Comparison of ENCODE assay signal across 23 cellular contexts in genomic region chr17:75594499-75595283, GRCh38. TPM values are rescaled to one million over a fixed set of nuclear protein-coding genes. Genes with fewer than 3 reads are reported as not detected.
DNase-seq lines count a peak whose midpoint lies in the region; ATAC-seq, FAIRE-seq and TF ChIP-seq lines count a peak whose summit lies in the region.
"Had no signal": no experiment of that assay in that cellular context is flagged by ENCODE, and none has a peak within 500 bp of the region (broad histone marks: within the 10 kb centered on the region; RNA-seq: fewer than 3 reads in every experiment).

No MANE protein-coding gene starts in this region.

- BruUV-seq in K562 (replicated peaks; lab: Mats Ljungman, UMichigan): no TSS peak

- TF ChIP-seq POLR2A in K562 (conservative IDR thresholded peaks at IDR 0.05): no peak

- in situ Hi-C loops in K562 (cut with MboI): no loop called here

- no peak overlapping the region for H2AFZ ChIP-seq in K562 (ENCODE audit: low read depth, low read length)

- no peaks in the 10 kb centered on the region for H3K9me1 ChIP-seq in K562 (ENCODE audit: control insufficient read depth, insufficient read depth, low read length)

- no peaks in the 10 kb centered on the region for H3K36me3 Mint-ChIP-seq in CD4-positive, alpha-beta T cell (ENCODE audit: low read depth)

- H3K9me3 ChIP-seq in K562 (replicated peaks; ENCODE audit: control insufficient read depth, insufficient read depth, low read depth, low read length): no peaks in the 10 kb centered on the region
- no peaks in the 10 kb centered on the region for H3K9me3 ChIP-seq in CD4-positive, alpha-beta T cell (ENCODE audit: control insufficient read depth, low read length)
- H3K9me3 ChIP-seq: adrenal gland, breast epithelium, transverse colon had no signal

- no peak for TF ChIP-seq EP300 in K562 (IDR thresholded peaks at IDR 0.05; ENCODE audit: low read length)

- no peak for TF ChIP-seq RAD21 in K562 (CRISPR knock-in tag; conservative IDR thresholded peaks at IDR 0.05 in 1 of 2, IDR thresholded peaks at IDR 0.05 in 1 of 2)

- no peaks in the 10 kb centered on the region for H3K36me3 ChIP-seq in K562 (ENCODE audit: control insufficient read depth, insufficient read depth, low read length)
- H3K36me3 ChIP-seq: adrenal gland, breast epithelium, transverse colon had no signal

- H3K79me2 ChIP-seq in K562 (ENCODE audit: control insufficient read depth, insufficient read depth, low read length): no peaks in the 10 kb centered on the region

- no peak for FAIRE-seq in K562 (lab: Jason Lieb, UNC)
- FAIRE-seq: endothelial cell of umbilical vein had no signal

- intact Hi-C loops in K562 (cut with micrococcal nuclease) (no loop called here), sciatic nerve (cut with DNase I) (no loop called here)
- intact Hi-C loops in CD4-positive, alpha-beta T cell (cut with DNase I, micrococcal nuclease): no loop called here

- H3K4me3 Mint-ChIP-seq in CD4-positive, alpha-beta T cell: no peak overlapping the region
- H3K4me3 Mint-ChIP-seq: stimulated activated naive CD8-positive, alpha-beta T cell treated with anti-CD3 and anti-CD28 coated beads, Interleukin-15, Interleukin-2, amounts not matched to agents 100 ng/mL and 50 ng/mL, for 24 hours had no signal

- 32% methylated on average over 23 of the region's 28 CpGs for WGBS in K562 (ENCODE audit: insufficient coverage, low coverage, missing lambda C conversion rate)

- CTCF ChIA-PET in K562 (lab: Yijun Ruan, JAX; ENCODE audit: low intra/inter-chr PET ratio): no interaction called here
- CTCF ChIA-PET in CD4-positive, alpha-beta T cell (lab: Charles Lee): no interaction called here

- ATAC-seq in K562 (no peak), sciatic nerve (no peak), HG03139 (IDR thresholded peaks at IDR 0.05; ENCODE audit: unreplicated experiment) (no peak), GM18498 (IDR thresholded peaks at IDR 0.05; ENCODE audit: unreplicated experiment) (no peak)
- no peak for ATAC-seq in CD4-positive, alpha-beta T cell (ENCODE audit: poor library complexity)

- no peak overlapping the region for H3K9ac ChIP-seq in K562 (ENCODE audit: insufficient read depth in 1 of 2, low read depth in 2 of 2, low read length in 2 of 2)

- H3K4me1 ChIP-seq in K562 (replicated peaks in 1 of 2; ENCODE audit: control insufficient read depth in 2 of 2, insufficient read depth in 2 of 2, low read length in 2 of 2): peaks cover 2 to 31% of the 10 kb centered on the region in 2 experiments; a peak in 2 of 5 replicates
- H3K4me1 ChIP-seq: breast epithelium had no signal

- no peaks in the 10 kb centered on the region for H4K20me1 ChIP-seq in K562 (replicated peaks; ENCODE audit: control insufficient read depth, insufficient read depth, low read length)

- no peaks in the 10 kb centered on the region for H3K9me3 Mint-ChIP-seq in CD4-positive, alpha-beta T cell
- H3K9me3 Mint-ChIP-seq: stimulated activated naive CD8-positive, alpha-beta T cell treated with anti-CD3 and anti-CD28 coated beads, Interleukin-15, Interleukin-2, amounts not matched to agents 100 ng/mL and 50 ng/mL, for 24 hours had no signal

- H3K4me1 Mint-ChIP-seq in CD4-positive, alpha-beta T cell (ENCODE audit: low read depth): peaks cover 11% of the 10 kb centered on the region

- H3K27me3 ChIP-seq in K562 (ENCODE audit: control insufficient read depth in 2 of 2, insufficient read depth in 2 of 2, low read length in 2 of 2): peaks cover 4 to 27% of the 10 kb centered on the region in 2 experiments; a peak in 4 of 5 replicates
- H3K27me3 ChIP-seq in CD4-positive, alpha-beta T cell (ENCODE audit: control insufficient read depth, insufficient read depth, low read length): no peaks in the 10 kb centered on the region
- H3K27me3 ChIP-seq: adrenal gland, breast epithelium, transverse colon had no signal

- H3K4me3 ChIP-seq in K562: no peak overlapping the region
- H3K4me3 ChIP-seq: adrenal gland, breast epithelium, transverse colon had no signal

- POLR2A ChIA-PET in K562 (lab: Yijun Ruan, JAX): interaction anchor here (0.6 kb wide), 2 partner anchors 12 to 132 kb away, joined by 3 to 4 read pairs; no protein-coding TSS in a partner anchor
- POLR2A ChIA-PET in CD4-positive, alpha-beta T cell (lab: Charles Lee): no interaction called here

- no peak overlapping the region for H3K4me2 ChIP-seq in K562 (ENCODE audit: insufficient read depth, low read length)

- no peaks in the 10 kb centered on the region for H3K27me3 Mint-ChIP-seq in CD4-positive, alpha-beta T cell
- H3K27me3 Mint-ChIP-seq: stimulated activated naive CD8-positive, alpha-beta T cell treated with anti-CD3 and anti-CD28 coated beads, Interleukin-15, Interleukin-2, amounts not matched to agents 100 ng/mL and 50 ng/mL, for 24 hours had no signal

- no peak for TF ChIP-seq CTCF in K562 (IDR thresholded peaks at IDR 0.05 in 2 of 3, conservative IDR thresholded peaks at IDR 0.05 in 1 of 3; ENCODE audit: insufficient read depth in 2 of 3, low read depth in 1 of 3, low read length in 3 of 3)
- TF ChIP-seq CTCF in CD4-positive, alpha-beta T cell (IDR thresholded peaks at IDR 0.05): no peak

- DNase-seq in DMS 273 (lab: John Stamatoyannopoulos, UW; ENCODE audit: unreplicated experiment) (peak; percentile 70), DMS 273 treated with DMSO at 0.1 percent for 48 hours (lab: John Stamatoyannopoulos, UW) (no peak), NCI-H1930 (lab: John Stamatoyannopoulos, UW) (peak; percentile 50 to 58), K562 (ENCODE audit: extremely low read depth in 1 of 4, low spot score in 3 of 4) (no peak), sciatic nerve (ENCODE audit: low spot score) (peak; percentile 57)
- DNase-seq in CD4-positive, alpha-beta T cell: no peak
- DNase-seq: activated gamma-delta T cell; adrenal gland; AML-193; MV-4-11; NCI-H2081 treated with DMSO at 0.1 percent for 48 hours; NCI-H510A; SIG-M5; stimulated activated CD4-positive, alpha-beta T cell treated with anti-CD3 and anti-CD28 coated beads, Interleukin-4, amount 100 ng/mL, for 24 hours; T-helper 2 cell; transverse colon had no signal

- H3K27ac Mint-ChIP-seq in CD4-positive, alpha-beta T cell: no peak overlapping the region
- H3K27ac Mint-ChIP-seq: stimulated activated naive CD8-positive, alpha-beta T cell treated with anti-CD3 and anti-CD28 coated beads, Interleukin-15, Interleukin-2, amounts not matched to agents 100 ng/mL and 50 ng/mL, for 24 hours had no signal

- no peak overlapping the region for H3K27ac ChIP-seq in K562 (ENCODE audit: extremely low read depth, low read depth, low read length)
- no peak overlapping the region for H3K27ac ChIP-seq in CD4-positive, alpha-beta T cell (ENCODE audit: low read depth, low read length)
- H3K27ac ChIP-seq: 22Rv1, adrenal gland, breast epithelium, transverse colon had no signal

RNA-seq across cellular contexts. Expression of gene MYO15B, which starts 7.1 kb away (rescaled TPM):
- 8.9 and 39.4 TPM in 2 replicates for total RNA-seq in K562 (2011; cell fraction: chromatin; rRNA removed; ENCODE audit: low replicate concordance)
- total RNA-seq in K562 (2011; cell fraction: nucleolus; rRNA removed): 22.5 and 24.7 TPM in 2 replicates
- 11.1 and 14.7 TPM in 2 replicates for total RNA-seq in K562 (2011; cell fraction: nucleoplasm; rRNA removed)
- total RNA-seq in K562 (2014; rRNA removed) (0.05 and 0.24 TPM in 2 replicates), K562 (2014; rRNA removed; fragmentation: Illumina TruSeq; extraction: Trizol) (1.2 TPM in 1 of 2 replicates, not detected in the other), K562 (2015; rRNA removed; fragmentation: Illumina TruSeq; extraction: Trizol) (0.83 TPM in 2 replicates), K562 (2021) (1.5 and 3.1 TPM in 2 replicates), sciatic nerve (336 TPM)
- polyA plus RNA-seq in K562 (2011; rRNA removed) (0.82 and 1.2 TPM in 2 replicates), K562 (2014; fragmentation: Illumina TruSeq; extraction: Trizol) (0.12 and 0.76 TPM in 2 replicates), K562 (2014; fragmentation: Nextera tagmentation; extraction: Ambion mirVana) (not detected), K562 (2014; rRNA removed) (0.98 and 1.5 TPM in 2 replicates)
- polyA plus RNA-seq in K562 (2011; cell fraction: cytosol; rRNA removed): 0.39 and 0.49 TPM in 2 replicates
- polyA plus RNA-seq in K562 (2011; cell fraction: nucleus; rRNA removed): 15.0 and 17.9 TPM in 2 replicates
- 1.2 and 10.8 TPM in 2 replicates for polyA plus RNA-seq in K562 (2012)
- 0.70 and 1.0 TPM in 2 replicates for polyA minus RNA-seq in K562 (2011; rRNA and poly(A)+ RNA removed)
- not detected in 2 replicates for polyA minus RNA-seq in K562 (2011; cell fraction: cytosol; rRNA and poly(A)+ RNA removed)
- polyA minus RNA-seq in K562 (2011; cell fraction: nucleus; rRNA and poly(A)+ RNA removed): 7.7 and 8.5 TPM in 2 replicates
- 100 to 1,000 TPM; 202 to 209 TPM for total RNA-seq in CD4-positive, alpha-beta T cell

RNA-seq across cellular contexts. Expression of gene SMIM5, which starts 38.5 kb away (rescaled TPM):
- 0.16 TPM in 1 of 2 replicates, not detected in the other for total RNA-seq in K562 (2011; cell fraction: chromatin; rRNA removed; ENCODE audit: low replicate concordance)
- 0.13 TPM in 1 of 2 replicates, not detected in the other for total RNA-seq in K562 (2011; cell fraction: nucleolus; rRNA removed)
- total RNA-seq in K562 (2011; cell fraction: nucleoplasm; rRNA removed): not detected in 2 replicates
- not detected in 2 replicates for total RNA-seq in K562 (2014; rRNA removed)
- not detected in 2 replicates for total RNA-seq in K562 (2014; rRNA removed; fragmentation: Illumina TruSeq; extraction: Trizol)
- not detected in 2 replicates for total RNA-seq in K562 (2015; rRNA removed; fragmentation: Illumina TruSeq; extraction: Trizol)
- total RNA-seq in K562 (2021): not detected in 2 replicates
- polyA plus RNA-seq in K562 (2011; rRNA removed): not detected in 2 replicates
- 0.04 TPM in 1 of 2 replicates, not detected in the other for polyA plus RNA-seq in K562 (2011; cell fraction: cytosol; rRNA removed)
- not detected in 2 replicates for polyA plus RNA-seq in K562 (2011; cell fraction: nucleus; rRNA removed)
- 0.14 and 0.17 TPM in 2 replicates for polyA plus RNA-seq in K562 (2012)
- polyA plus RNA-seq in K562 (2014; fragmentation: Illumina TruSeq; extraction: Trizol): not detected in 2 replicates
- polyA plus RNA-seq in K562 (2014; fragmentation: Nextera tagmentation; extraction: Ambion mirVana): not detected
- 0.08 TPM in 1 of 2 replicates, not detected in the other for polyA plus RNA-seq in K562 (2014; rRNA removed)
- not detected in 2 replicates for polyA minus RNA-seq in K562 (2011; rRNA and poly(A)+ RNA removed)
- not detected in 2 replicates for polyA minus RNA-seq in K562 (2011; cell fraction: cytosol; rRNA and poly(A)+ RNA removed)
- polyA minus RNA-seq in K562 (2011; cell fraction: nucleus; rRNA and poly(A)+ RNA removed): not detected in 2 replicates
- total RNA-seq in sciatic nerve: 12.5 TPM
- total RNA-seq in CD4-positive, alpha-beta T cell: 1 to 10 TPM in 1 of 2 experiments, under 1 TPM in 1; 0.75 to 1.3 TPM
- total RNA-seq: endothelial cell of umbilical vein, pulmonary artery endothelial cell had no signal
- polyA plus RNA-seq: endothelial cell of umbilical vein had no signal

Comparison
In these comparisons a context has a peak if more than half of its experiments do, and no peak if none do; other contexts are left out.
1. DNase-seq: peak in DMS 273 (single experiment), NCI-H1930 (2 of 2) and sciatic nerve (single experiment); none in DMS 273 treated with DMSO at 0.1 percent for 48 hours (single experiment), K562 (0 of 4) and CD4-positive, alpha-beta T cell (0 of 10).